In the genomic region with DNA sequence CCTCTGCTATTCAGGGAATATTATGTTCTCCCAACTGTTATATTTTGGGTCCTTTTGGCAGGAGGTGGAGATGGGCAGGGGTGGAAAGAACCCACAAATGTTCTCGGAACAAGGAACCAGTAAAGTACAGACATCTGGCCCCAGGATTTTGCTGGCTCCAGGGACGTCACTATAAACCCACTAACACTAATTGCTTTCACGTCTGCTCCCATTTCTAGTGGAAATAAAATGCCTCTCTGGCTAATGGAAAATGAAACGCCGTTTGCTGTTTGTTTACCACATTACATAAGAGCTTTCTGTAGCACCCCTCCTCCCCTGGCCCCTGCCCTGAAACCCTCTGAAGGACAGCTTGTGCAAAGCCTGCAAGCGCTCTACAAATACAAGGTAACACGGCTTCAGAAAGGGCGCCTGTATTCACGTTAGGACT, we compare ENCODE assay signal across 10 cellular contexts.
A peak's percentile ranks its signal among the peaks of the same experiment; 100 is the strongest.
DNase-seq lines count a peak whose midpoint lies in the region; ATAC-seq lines count a peak whose summit lies in the region.
"Had no signal": no experiment of that assay in that cellular context is flagged by ENCODE, and none has a peak within 500 bp of the region (broad histone marks: within the 10 kb centered on the region; RNA-seq: fewer than 3 reads in every experiment).

No MANE protein-coding gene starts in this region.

- H3K27ac ChIP-seq in muscle layer of duodenum (ENCODE audit: low read length) (peak overlapping the region; percentile 17), temporal lobe (ENCODE audit: low read depth, low read length) (peak overlapping the region; percentile 86)
- H3K27ac ChIP-seq: SJSA1 had no signal

- H3K27me3 ChIP-seq in muscle layer of duodenum (ENCODE audit: low read depth, low read length), result no peaks in the 10 kb centered on the region
- H3K27me3 ChIP-seq: SJSA1 had no signal

- H3K4me3 ChIP-seq in muscle layer of duodenum (ENCODE audit: low read depth in 1 of 2, low read length in 2 of 2), result no peak overlapping the region
- H3K4me3 ChIP-seq: SJSA1 had no signal

- H3K36me3 ChIP-seq in muscle layer of duodenum (ENCODE audit: control insufficient read depth in 1 of 2, insufficient read depth in 2 of 2, low read length in 2 of 2), result no peaks in the 10 kb centered on the region
- H3K36me3 ChIP-seq: SJSA1 had no signal

- no peaks in the 10 kb centered on the region for H3K9me3 ChIP-seq in muscle layer of duodenum (ENCODE audit: control insufficient read depth in 1 of 2, low read length in 2 of 2)
- H3K9me3 ChIP-seq: SJSA1 had no signal

- DNase-seq in NCI-H69 (lab: John Stamatoyannopoulos, UW) (peak; percentile 30), fibroblast of gingiva (ENCODE audit: low read depth) (peak; percentile 11), NCI-H774 (lab: John Stamatoyannopoulos, UW) (no peak), SHP77 (lab: John Stamatoyannopoulos, UW) (no peak)
- DNase-seq: dermis blood vessel endothelial cell, left cardiac atrium had no signal

- peaks cover 13 to 21% of the 10 kb centered on the region in 2 donors for H3K4me1 ChIP-seq in muscle layer of duodenum (ENCODE audit: control insufficient read depth in 1 of 2, insufficient read depth in 2 of 2, low read length in 2 of 2)

- no peak for ATAC-seq in HG02973 (IDR thresholded peaks at IDR 0.05; ENCODE audit: unreplicated experiment)

Comparison
In these comparisons a context has a peak if more than half of its experiments do, and no peak if none do; other contexts are left out.
1. DNase-seq: peak in NCI-H69 (single experiment) and fibroblast of gingiva (single experiment); none in NCI-H774 (single experiment) and SHP77 (0 of 2).